ENCODE assay signal across 1 cellular context in the genomic region with DNA sequence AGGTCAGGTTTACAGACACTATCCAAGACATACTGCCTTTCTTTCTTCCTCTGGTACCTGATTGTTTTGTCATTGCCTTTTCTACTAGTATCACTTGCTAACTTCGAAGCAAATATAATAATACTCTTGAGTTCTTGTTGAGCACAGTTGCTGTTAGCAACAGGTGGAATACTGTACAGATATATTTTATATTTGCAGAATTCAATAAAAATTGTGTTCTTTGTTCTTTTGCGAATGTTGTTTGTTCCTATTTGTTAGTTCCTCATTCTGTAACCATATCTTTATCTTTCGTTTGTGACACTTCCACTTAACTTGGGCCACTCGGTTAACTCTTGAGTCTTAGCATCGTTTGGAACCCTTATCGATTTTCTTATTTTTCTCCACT.
TF ChIP-seq lines count a peak whose summit lies in the region.

No MANE protein-coding gene starts in this region.

TF ChIP-seq in GM23338, 12 proteins besides CTCF, POLR2A, EP300 and RAD21 (continued from another document):
- TF ChIP-seq, protein P1, sequence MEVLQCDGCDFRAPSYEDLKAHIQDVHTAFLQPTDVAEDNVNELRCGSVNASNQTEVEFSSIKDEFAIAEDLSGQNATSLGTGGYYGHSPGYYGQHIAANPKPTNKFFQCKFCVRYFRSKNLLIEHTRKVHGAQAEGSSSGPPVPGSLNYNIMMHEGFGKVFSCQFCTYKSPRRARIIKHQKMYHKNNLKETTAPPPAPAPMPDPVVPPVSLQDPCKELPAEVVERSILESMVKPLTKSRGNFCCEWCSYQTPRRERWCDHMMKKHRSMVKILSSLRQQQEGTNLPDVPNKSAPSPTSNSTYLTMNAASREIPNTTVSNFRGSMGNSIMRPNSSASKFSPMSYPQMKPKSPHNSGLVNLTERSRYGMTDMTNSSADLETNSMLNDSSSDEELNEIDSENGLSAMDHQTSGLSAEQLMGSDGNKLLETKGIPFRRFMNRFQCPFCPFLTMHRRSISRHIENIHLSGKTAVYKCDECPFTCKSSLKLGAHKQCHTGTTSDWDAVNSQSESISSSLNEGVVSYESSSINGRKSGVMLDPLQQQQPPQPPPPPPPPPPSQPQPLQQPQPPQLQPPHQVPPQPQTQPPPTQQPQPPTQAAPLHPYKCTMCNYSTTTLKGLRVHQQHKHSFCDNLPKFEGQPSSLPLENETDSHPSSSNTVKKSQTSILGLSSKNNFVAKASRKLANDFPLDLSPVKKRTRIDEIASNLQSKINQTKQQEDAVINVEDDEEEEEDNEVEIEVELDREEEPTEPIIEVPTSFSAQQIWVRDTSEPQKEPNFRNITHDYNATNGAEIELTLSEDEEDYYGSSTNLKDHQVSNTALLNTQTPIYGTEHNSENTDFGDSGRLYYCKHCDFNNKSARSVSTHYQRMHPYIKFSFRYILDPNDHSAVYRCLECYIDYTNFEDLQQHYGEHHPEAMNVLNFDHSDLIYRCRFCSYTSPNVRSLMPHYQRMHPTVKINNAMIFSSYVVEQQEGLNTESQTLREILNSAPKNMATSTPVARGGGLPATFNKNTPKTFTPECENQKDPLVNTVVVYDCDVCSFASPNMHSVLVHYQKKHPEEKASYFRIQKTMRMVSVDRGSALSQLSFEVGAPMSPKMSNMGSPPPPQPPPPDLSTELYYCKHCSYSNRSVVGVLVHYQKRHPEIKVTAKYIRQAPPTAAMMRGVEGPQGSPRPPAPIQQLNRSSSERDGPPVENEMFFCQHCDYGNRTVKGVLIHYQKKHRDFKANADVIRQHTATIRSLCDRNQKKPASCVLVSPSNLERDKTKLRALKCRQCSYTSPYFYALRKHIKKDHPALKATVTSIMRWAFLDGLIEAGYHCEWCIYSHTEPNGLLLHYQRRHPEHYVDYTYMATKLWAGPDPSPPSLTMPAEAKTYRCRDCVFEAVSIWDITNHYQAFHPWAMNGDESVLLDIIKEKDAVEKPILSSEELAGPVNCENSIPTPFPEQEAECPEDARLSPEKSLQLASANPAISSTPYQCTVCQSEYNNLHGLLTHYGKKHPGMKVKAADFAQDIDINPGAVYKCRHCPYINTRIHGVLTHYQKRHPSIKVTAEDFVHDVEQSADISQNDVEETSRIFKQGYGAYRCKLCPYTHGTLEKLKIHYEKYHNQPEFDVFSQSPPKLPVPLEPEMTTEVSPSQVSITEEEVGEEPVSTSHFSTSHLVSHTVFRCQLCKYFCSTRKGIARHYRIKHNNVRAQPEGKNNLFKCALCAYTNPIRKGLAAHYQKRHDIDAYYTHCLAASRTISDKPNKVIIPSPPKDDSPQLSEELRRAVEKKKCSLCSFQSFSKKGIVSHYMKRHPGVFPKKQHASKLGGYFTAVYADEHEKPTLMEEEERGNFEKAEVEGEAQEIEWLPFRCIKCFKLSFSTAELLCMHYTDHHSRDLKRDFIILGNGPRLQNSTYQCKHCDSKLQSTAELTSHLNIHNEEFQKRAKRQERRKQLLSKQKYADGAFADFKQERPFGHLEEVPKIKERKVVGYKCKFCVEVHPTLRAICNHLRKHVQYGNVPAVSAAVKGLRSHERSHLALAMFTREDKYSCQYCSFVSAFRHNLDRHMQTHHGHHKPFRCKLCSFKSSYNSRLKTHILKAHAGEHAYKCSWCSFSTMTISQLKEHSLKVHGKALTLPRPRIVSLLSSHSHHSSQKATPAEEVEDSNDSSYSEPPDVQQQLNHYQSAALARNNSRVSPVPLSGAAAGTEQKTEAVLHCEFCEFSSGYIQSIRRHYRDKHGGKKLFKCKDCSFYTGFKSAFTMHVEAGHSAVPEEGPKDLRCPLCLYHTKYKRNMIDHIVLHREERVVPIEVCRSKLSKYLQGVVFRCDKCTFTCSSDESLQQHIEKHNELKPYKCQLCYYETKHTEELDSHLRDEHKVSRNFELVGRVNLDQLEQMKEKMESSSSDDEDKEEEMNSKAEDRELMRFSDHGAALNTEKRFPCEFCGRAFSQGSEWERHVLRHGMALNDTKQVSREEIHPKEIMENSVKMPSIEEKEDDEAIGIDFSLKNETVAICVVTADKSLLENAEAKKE (CRISPR knock-in tag; IDR thresholded peaks at IDR 0.05) = no peak
